ENCODE assay signal across 1 cellular context in the genomic region with DNA sequence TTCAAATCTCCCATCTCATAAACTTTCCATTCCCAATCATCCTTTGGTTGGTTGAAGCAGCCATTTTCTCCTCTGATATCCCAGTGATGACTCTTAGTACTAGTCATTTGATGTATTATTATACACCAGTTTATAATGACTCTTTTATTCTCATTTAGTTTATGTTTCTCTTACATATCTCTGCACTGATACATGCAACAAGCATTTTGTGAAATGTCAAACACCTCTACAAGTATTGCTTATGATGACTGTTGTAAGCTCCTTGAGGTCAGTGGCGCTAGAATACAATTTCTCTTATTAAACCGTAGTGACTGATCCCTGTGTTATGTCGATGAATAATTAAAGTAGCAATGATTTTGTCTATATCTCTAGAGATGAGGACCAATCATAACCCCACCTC.
A peak's percentile ranks its signal among the peaks of the same experiment; 100 is the strongest.
TF ChIP-seq lines count a peak whose summit lies in the region.

No MANE protein-coding gene starts in this region.

TF ChIP-seq in IMR-90, 13 proteins besides CTCF, POLR2A, EP300 and RAD21 (continued from another document):
- peak; percentile 17; the same call in 1 of the 2 replicates for TF ChIP-seq MAFK (IDR thresholded peaks at IDR 0.05; ENCODE audit: low read depth, low read length)
- TF ChIP-seq USF2 (IDR thresholded peaks at IDR 0.05; ENCODE audit: low read depth, low read length), result no peak
- TF ChIP-seq NFE2L2 (IDR thresholded peaks at IDR 0.05; ENCODE audit: low read depth, low read length), result no peak
- TF ChIP-seq MXI1 (IDR thresholded peaks at IDR 0.05; ENCODE audit: borderline replicate concordance, low read depth, low read length), result no peak
- peak; percentile 62; the same call in 1 of the 2 replicates for TF ChIP-seq FOS (IDR thresholded peaks at IDR 0.05; ENCODE audit: low read depth, low read length)
